8 cellular contexts compared by ENCODE assay signal in genomic region chr2:46942143-46942526, GRCh38. TPM values are rescaled to one million over a fixed set of nuclear protein-coding genes. Genes with fewer than 3 reads are reported as not detected.
A peak's percentile ranks its signal among the peaks of the same experiment; 100 is the strongest.
DNase-seq lines count a peak whose midpoint lies in the region; ATAC-seq and TF ChIP-seq lines count a peak whose summit lies in the region.

No MANE protein-coding gene starts in this region.

- H4K20me1 ChIP-seq in DND-41 (ENCODE audit: insufficient read depth, low read length): no peaks in the 10 kb centered on the region

- H3K79me2 ChIP-seq in DND-41 (ENCODE audit: insufficient read depth, low read length): peaks cover 53% of the 10 kb centered on the region

- in situ Hi-C loops in transverse colon (cut with MboI; ENCODE audit: low pct_ligation_motif_present in 1 of 4, low pct_unique_long_range_greater_than_20kb in 1 of 4, low sequenced_read_pairs in 3 of 4): no loop called here

- H3K4me1 ChIP-seq in DND-41 (ENCODE audit: insufficient read depth, low read length) (peaks cover 68% of the 10 kb centered on the region), ovary (ENCODE audit: insufficient read depth) (no peaks in the 10 kb centered on the region), transverse colon (peaks cover 7 to 45% (median 33%) of the 10 kb centered on the region in 4 donors)

- H3K4me3 ChIP-seq in DND-41 (ENCODE audit: low read depth in 1 of 2, low read length in 2 of 2): peak overlapping the region; percentile 65 to 90
- H3K4me3 ChIP-seq in NB4 (ENCODE audit: low read depth, low read length): peak overlapping the region; percentile 84
- H3K4me3 ChIP-seq in ovary: peak overlapping the region; percentile 61
- peak overlapping the region; percentile 71 to 96 (median 86) for H3K4me3 ChIP-seq in transverse colon

- no peaks in the 10 kb centered on the region for H3K9me3 ChIP-seq in DND-41 (ENCODE audit: insufficient read depth, low read length, severe bottlenecking)
- no peaks in the 10 kb centered on the region for H3K9me3 ChIP-seq in ovary
- no peaks in the 10 kb centered on the region for H3K9me3 ChIP-seq in transverse colon

- H3K27me3 ChIP-seq in DND-41 (ENCODE audit: insufficient read depth, low read length, poor library complexity): no peaks in the 10 kb centered on the region
- H3K27me3 ChIP-seq in ovary: no peaks in the 10 kb centered on the region
- no peaks in the 10 kb centered on the region for H3K27me3 ChIP-seq in transverse colon

- peak overlapping the region; percentile 98 for H3K4me3 Mint-ChIP-seq in activated T-cell treated with anti-CD3 and anti-CD28 coated beads, Interleukin-2, amount 50 U/mL, for 24 hours

- peak overlapping the region; percentile 82 for H3K4me2 ChIP-seq in DND-41 (ENCODE audit: insufficient read depth, low read length)

- H3K9me3 Mint-ChIP-seq in activated T-cell treated with anti-CD3 and anti-CD28 coated beads, Interleukin-2, amount 50 U/mL, for 24 hours: no peaks in the 10 kb centered on the region

- TF ChIP-seq POLR2A in NB4 (IDR thresholded peaks at IDR 0.05; ENCODE audit: extremely low read depth, insufficient read length): no peak
- TF ChIP-seq POLR2A in ovary (IDR thresholded peaks at IDR 0.05): no peak
- TF ChIP-seq POLR2A in transverse colon (IDR thresholded peaks at IDR 0.05): peak; percentile 1

- ATAC-seq in DND-41 (ENCODE audit: insufficient read depth, low read depth) (peak; percentile 47), GM21786 (IDR thresholded peaks at IDR 0.05; ENCODE audit: unreplicated experiment) (peak; percentile 35)

- H3K27ac Mint-ChIP-seq in activated T-cell treated with anti-CD3 and anti-CD28 coated beads, Interleukin-2, amount 50 U/mL, for 24 hours: peak overlapping the region; percentile 95

- DNase-seq in DND-41 (peak; percentile 72), NB4 (ENCODE audit: low read depth) (peak; percentile 72), fibroblast of peridontal ligament (ENCODE audit: extremely low read depth) (peak; percentile 16), ovary (peak in 2 of 5 donors; percentile 44 to 48), transverse colon (peak; percentile 75), NCI-H1436 treated with DMSO at 0.1 percent for 48 hours (lab: John Stamatoyannopoulos, UW) (no peak)
- peak; percentile 79 for DNase-seq in activated T-cell treated with anti-CD3 and anti-CD28 coated beads, Interleukin-2, amount 50 U/mL, for 24 hours

- TF ChIP-seq EP300 in ovary (IDR thresholded peaks at IDR 0.05): no peak
- TF ChIP-seq EP300 in transverse colon (IDR thresholded peaks at IDR 0.05; ENCODE audit: low read depth): no peak

- H3K36me3 Mint-ChIP-seq in activated T-cell treated with anti-CD3 and anti-CD28 coated beads, Interleukin-2, amount 50 U/mL, for 24 hours (ENCODE audit: low read depth): peaks cover 44% of the 10 kb centered on the region

- peaks cover 55% of the 10 kb centered on the region for H3K4me1 Mint-ChIP-seq in activated T-cell treated with anti-CD3 and anti-CD28 coated beads, Interleukin-2, amount 50 U/mL, for 24 hours (ENCODE audit: low read depth)

- H3K27ac ChIP-seq in DND-41 (ENCODE audit: low read length) (peak overlapping the region; percentile 96), ovary (no peak overlapping the region), transverse colon (peak overlapping the region; percentile 89 to 95 (median 94))

- TF ChIP-seq CTCF in DND-41 (IDR thresholded peaks at IDR 0.05; ENCODE audit: borderline replicate concordance, extremely low read depth, low read length, poor library complexity, severe bottlenecking): no peak
- TF ChIP-seq CTCF in NB4 (IDR thresholded peaks at IDR 0.05; ENCODE audit: low read depth, low read length): no peak
- no peak for TF ChIP-seq CTCF in ovary (IDR thresholded peaks at IDR 0.05)
- no peak for TF ChIP-seq CTCF in transverse colon (IDR thresholded peaks at IDR 0.05)

- peak overlapping the region; percentile 82 for H3K9ac ChIP-seq in DND-41 (ENCODE audit: low read depth, low read length)

- peak overlapping the region; percentile 88 for H2AFZ ChIP-seq in DND-41 (ENCODE audit: low read depth, low read length)

- WGBS in ovary, 3 donors: 6 to 9% (median 7%) methylated on average over 10 of the region's 10 CpGs
- 1% methylated on average over 10 of the region's 10 CpGs; no CpG with 5 or more reads in 1 of the 2 donors for WGBS in transverse colon (ENCODE audit: low coverage in 1 of 2), 2 donors

- intact Hi-C loops in ovary (cut with DNase I): no loop called here
- intact Hi-C loops in transverse colon (cut with DNase I; ENCODE audit: low total_unique reads): no loop called here

- H3K36me3 ChIP-seq in DND-41 (ENCODE audit: insufficient read depth, low read length): peaks cover 14% of the 10 kb centered on the region
- no peaks in the 10 kb centered on the region for H3K36me3 ChIP-seq in ovary
- H3K36me3 ChIP-seq in transverse colon: no peaks in the 10 kb centered on the region

- no peaks in the 10 kb centered on the region for H3K27me3 Mint-ChIP-seq in activated T-cell treated with anti-CD3 and anti-CD28 coated beads, Interleukin-2, amount 50 U/mL, for 24 hours

RNA-seq across cellular contexts. Expression of gene TTC7A, which starts 1.1 kb away (rescaled TPM):
- total RNA-seq in ovary: 10 to 100 TPM; 10.6 to 27.4 (median 20.2) TPM
- 10 to 100 TPM in 1 of 2 donors, 1 to 10 TPM in 1; 5.3 to 11.9 TPM for polyA plus RNA-seq in ovary
- 100 to 1,000 TPM in 1 of 4 donors, 10 to 100 TPM in 3; 40.2 to 212 (median 51.2) TPM for total RNA-seq in transverse colon

RNA-seq across cellular contexts. Expression of gene MCFD2, which starts 26.5 kb away (rescaled TPM):
- 100 to 1,000 TPM in 6 of 7 donors, 10 to 100 TPM in 1; 62.8 to 176 (median 134) TPM for total RNA-seq in ovary
- polyA plus RNA-seq in ovary: 100 to 1,000 TPM in 1 of 2 donors, 10 to 100 TPM in 1; 65.8 to 145 TPM
- total RNA-seq in transverse colon: 10 to 100 TPM; 14.5 to 40.1 (median 26.8) TPM

Comparison
In these comparisons a context has a peak if more than half of its experiments do, and no peak if none do; other contexts are left out.
1. H3K27ac ChIP-seq: peak in DND-41 (single experiment) and transverse colon (4 of 4); none in ovary (0 of 2).
2. Peak in every context shown above with its lines, with median percentiles within 50 percentile points of each other: H3K4me3 ChIP-seq.